In the genomic region with DNA sequence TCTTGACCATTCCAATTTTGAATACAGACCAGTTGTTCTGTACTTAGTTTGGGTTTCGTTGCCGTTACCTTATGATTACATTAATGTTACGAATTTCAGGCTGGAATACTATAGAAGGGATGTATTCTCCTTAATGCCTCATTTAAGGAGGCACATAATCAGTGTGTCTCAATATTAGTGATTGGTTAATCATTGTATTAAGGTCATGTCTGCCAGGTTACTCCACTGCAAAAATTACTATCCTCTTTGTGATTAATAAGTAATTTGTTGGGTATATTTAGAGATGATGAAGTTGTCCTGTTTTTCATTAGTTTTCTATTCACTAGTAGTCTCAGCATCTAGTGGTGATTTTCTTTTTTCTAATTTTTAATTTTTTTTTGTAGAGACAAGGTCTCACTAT, we compare ENCODE assay signal across 16 cellular contexts.
DNase-seq lines count a peak whose midpoint lies in the region; ATAC-seq and TF ChIP-seq lines count a peak whose summit lies in the region.
"Had no signal": no experiment of that assay in that cellular context is flagged by ENCODE, and none has a peak within 500 bp of the region (broad histone marks: within the 10 kb centered on the region; RNA-seq: fewer than 3 reads in every experiment).

No MANE protein-coding gene starts in this region.

- no peaks in the 10 kb centered on the region for H3K27me3 ChIP-seq in transverse colon
- no peaks in the 10 kb centered on the region for H3K27me3 ChIP-seq in lower lobe of right lung (ENCODE audit: low read depth)
- H3K27me3 ChIP-seq: pancreas, uterus had no signal

- H3K27ac Mint-ChIP-seq in activated naive CD4-positive, alpha-beta T cell treated with anti-CD3 and anti-CD28 coated beads for 36 hours, result peak overlapping the region; percentile 79
- peak overlapping the region; percentile 29; the same call in 1 of the 2 replicates for H3K27ac Mint-ChIP-seq in WTC11

- ATAC-seq in WTC11 (no peak), left lobe of liver (peak; percentile 49), lower lobe of right lung (no peak), HG02678 (IDR thresholded peaks at IDR 0.05; ENCODE audit: unreplicated experiment) (no peak), GM19035 (IDR thresholded peaks at IDR 0.05; ENCODE audit: unreplicated experiment) (no peak)
- ATAC-seq: activated CD4-positive, CD25-positive, alpha-beta regulatory T cell treated with anti-CD3 and anti-CD28 coated beads, Interleukin-2, amount 50 U/mL, for 24 hours; mucosa of descending colon had no signal

- peaks cover 29% of the 10 kb centered on the region for H3K4me1 Mint-ChIP-seq in activated naive CD4-positive, alpha-beta T cell treated with anti-CD3 and anti-CD28 coated beads for 36 hours (ENCODE audit: low read depth)
- H3K4me1 Mint-ChIP-seq in WTC11, result peaks cover 12% of the 10 kb centered on the region

- CTCF ChIA-PET in activated naive CD4-positive, alpha-beta T cell treated with anti-CD3 and anti-CD28 coated beads for 36 hours (lab: Charles Lee), result no interaction called here
- CTCF ChIA-PET in WTC11 (lab: Charles Lee), result no interaction called here

- H3K27ac ChIP-seq in transverse colon, result peak overlapping the region in 3 of 4 donors; percentile 77 to 85 (median 82)
- H3K27ac ChIP-seq in lower lobe of right lung, result no peak overlapping the region

- no peak overlapping the region for H3K4me3 ChIP-seq in transverse colon
- no peak overlapping the region for H3K4me3 ChIP-seq in lower lobe of right lung
- H3K4me3 ChIP-seq: mucosa of descending colon, pancreas, uterus had no signal

- TF ChIP-seq CTCF in WTC11 (IDR thresholded peaks at IDR 0.05), result no peak
- no peak for TF ChIP-seq CTCF in transverse colon (IDR thresholded peaks at IDR 0.05)
- no peak for TF ChIP-seq CTCF in lower lobe of right lung (IDR thresholded peaks at IDR 0.05)

- POLR2A ChIA-PET in WTC11 (lab: Charles Lee), result no interaction called here

- no peaks in the 10 kb centered on the region for H3K27me3 Mint-ChIP-seq in activated naive CD4-positive, alpha-beta T cell treated with anti-CD3 and anti-CD28 coated beads for 36 hours (ENCODE audit: low read depth)
- no peaks in the 10 kb centered on the region for H3K27me3 Mint-ChIP-seq in WTC11 (ENCODE audit: low read depth)

- H3K9me3 Mint-ChIP-seq in activated naive CD4-positive, alpha-beta T cell treated with anti-CD3 and anti-CD28 coated beads for 36 hours, result no peaks in the 10 kb centered on the region
- no peaks in the 10 kb centered on the region for H3K9me3 Mint-ChIP-seq in WTC11

- no peak for TF ChIP-seq POLR2A in transverse colon (IDR thresholded peaks at IDR 0.05)

- DNase-seq in activated naive CD4-positive, alpha-beta T cell treated with anti-CD3 and anti-CD28 coated beads for 36 hours, result no peak
- DNase-seq in activated naive CD4-positive, alpha-beta T cell treated with anti-CD3 and anti-CD28 coated beads, Interleukin-2, amount 50 U/mL, for 16 hours, result no peak
- DNase-seq in WTC11 (ENCODE audit: low spot score) (no peak), left lobe of liver (ENCODE audit: low spot score) (no peak), transverse colon (no peak), lower lobe of right lung (no peak)
- DNase-seq: mucosa of descending colon; NCI-H2081; NCI-H774; pancreas; small intestine; stimulated activated naive CD4-positive, alpha-beta T cell; uterus had no signal

- peaks cover 5% of the 10 kb centered on the region for H3K36me3 Mint-ChIP-seq in activated naive CD4-positive, alpha-beta T cell treated with anti-CD3 and anti-CD28 coated beads for 36 hours (ENCODE audit: low read depth)
- H3K36me3 Mint-ChIP-seq in WTC11, result peaks cover 7% of the 10 kb centered on the region

- no peaks in the 10 kb centered on the region for H3K9me3 ChIP-seq in transverse colon
- H3K9me3 ChIP-seq in lower lobe of right lung, result no peaks in the 10 kb centered on the region
- H3K9me3 ChIP-seq: mucosa of descending colon, pancreas, uterus had no signal

- no peak overlapping the region for H3K4me3 Mint-ChIP-seq in activated naive CD4-positive, alpha-beta T cell treated with anti-CD3 and anti-CD28 coated beads for 36 hours
- no peak overlapping the region for H3K4me3 Mint-ChIP-seq in WTC11

- H3K36me3 ChIP-seq in transverse colon (no peaks in the 10 kb centered on the region), lower lobe of right lung (no peaks in the 10 kb centered on the region)
- H3K36me3 ChIP-seq: uterus had no signal

- 94 to 98% methylated on average over 3 of the region's 3 CpGs for WGBS in transverse colon (ENCODE audit: low coverage in 1 of 2), 2 donors

- intact Hi-C loops in activated naive CD4-positive, alpha-beta T cell treated with anti-CD3 and anti-CD28 coated beads for 36 hours (cut with micrococcal nuclease), result no loop called here
- intact Hi-C loops in transverse colon (cut with DNase I; ENCODE audit: low total_unique reads), result no loop called here
- intact Hi-C loops in lower lobe of right lung (cut with DNase I), result no loop called here

- in situ Hi-C loops in transverse colon (cut with MboI; ENCODE audit: low pct_ligation_motif_present in 1 of 4, low pct_unique_long_range_greater_than_20kb in 1 of 4, low sequenced_read_pairs in 3 of 4), result no loop called here

- H3K4me1 ChIP-seq in transverse colon (peaks cover 7 to 50% (median 22%) of the 10 kb centered on the region in 4 donors), lower lobe of right lung (peaks cover 18% of the 10 kb centered on the region)
- H3K4me1 ChIP-seq: uterus had no signal

- TF ChIP-seq EP300 in transverse colon (IDR thresholded peaks at IDR 0.05; ENCODE audit: low read depth), result no peak

TF ChIP-seq in WTC11, 78 proteins besides CTCF, POLR2A, EP300 and RAD21:
- TF ChIP-seq GABPB1 (CRISPR knock-in tag; IDR thresholded peaks at IDR 0.05) (no peak), SMAD3 (CRISPR knock-in tag; IDR thresholded peaks at IDR 0.05; ENCODE audit: borderline replicate concordance) (no peak), CREB1 (CRISPR knock-in tag; IDR thresholded peaks at IDR 0.05) (no peak), ZNF263 (CRISPR knock-in tag; IDR thresholded peaks at IDR 0.05; ENCODE audit: low read depth) (no peak), ZNF317 (CRISPR knock-in tag; IDR thresholded peaks at IDR 0.05; ENCODE audit: borderline replicate concordance, low read depth) (no peak), NR3C1 (CRISPR knock-in tag; conservative IDR thresholded peaks at IDR 0.05; ENCODE audit: low read depth) (no peak)
- TF ChIP-seq, protein P1, sequence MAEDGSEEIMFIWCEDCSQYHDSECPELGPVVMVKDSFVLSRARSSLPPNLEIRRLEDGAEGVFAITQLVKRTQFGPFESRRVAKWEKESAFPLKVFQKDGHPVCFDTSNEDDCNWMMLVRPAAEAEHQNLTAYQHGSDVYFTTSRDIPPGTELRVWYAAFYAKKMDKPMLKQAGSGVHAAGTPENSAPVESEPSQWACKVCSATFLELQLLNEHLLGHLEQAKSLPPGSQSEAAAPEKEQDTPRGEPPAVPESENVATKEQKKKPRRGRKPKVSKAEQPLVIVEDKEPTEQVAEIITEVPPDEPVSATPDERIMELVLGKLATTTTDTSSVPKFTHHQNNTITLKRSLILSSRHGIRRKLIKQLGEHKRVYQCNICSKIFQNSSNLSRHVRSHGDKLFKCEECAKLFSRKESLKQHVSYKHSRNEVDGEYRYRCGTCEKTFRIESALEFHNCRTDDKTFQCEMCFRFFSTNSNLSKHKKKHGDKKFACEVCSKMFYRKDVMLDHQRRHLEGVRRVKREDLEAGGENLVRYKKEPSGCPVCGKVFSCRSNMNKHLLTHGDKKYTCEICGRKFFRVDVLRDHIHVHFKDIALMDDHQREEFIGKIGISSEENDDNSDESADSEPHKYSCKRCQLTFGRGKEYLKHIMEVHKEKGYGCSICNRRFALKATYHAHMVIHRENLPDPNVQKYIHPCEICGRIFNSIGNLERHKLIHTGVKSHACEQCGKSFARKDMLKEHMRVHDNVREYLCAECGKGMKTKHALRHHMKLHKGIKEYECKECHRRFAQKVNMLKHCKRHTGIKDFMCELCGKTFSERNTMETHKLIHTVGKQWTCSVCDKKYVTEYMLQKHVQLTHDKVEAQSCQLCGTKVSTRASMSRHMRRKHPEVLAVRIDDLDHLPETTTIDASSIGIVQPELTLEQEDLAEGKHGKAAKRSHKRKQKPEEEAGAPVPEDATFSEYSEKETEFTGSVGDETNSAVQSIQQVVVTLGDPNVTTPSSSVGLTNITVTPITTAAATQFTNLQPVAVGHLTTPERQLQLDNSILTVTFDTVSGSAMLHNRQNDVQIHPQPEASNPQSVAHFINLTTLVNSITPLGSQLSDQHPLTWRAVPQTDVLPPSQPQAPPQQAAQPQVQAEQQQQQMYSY (CRISPR knock-in tag; IDR thresholded peaks at IDR 0.05), result no peak
TF ChIP-seq in WTC11: peak in this region for 0.
